Comparison of ENCODE assay signal across 8 cellular contexts in genomic region chr7:70647801-70648491, GRCh38.
A peak's percentile ranks its signal among the peaks of the same experiment; 100 is the strongest.
DNase-seq lines count a peak whose midpoint lies in the region; ATAC-seq and TF ChIP-seq lines count a peak whose summit lies in the region.

No MANE protein-coding gene starts in this region.

- no peaks in the 10 kb centered on the region for H3K9me2 ChIP-seq in OCI-LY7 (ENCODE audit: insufficient read depth, low read length)

- ATAC-seq in GM18867 (IDR thresholded peaks at IDR 0.05; ENCODE audit: unreplicated experiment), result peak; percentile 91
- peak; percentile 91 for ATAC-seq in HG03103 (IDR thresholded peaks at IDR 0.05; ENCODE audit: low read depth, unreplicated experiment)
- peak; percentile 95 for ATAC-seq in activated CD8-positive, alpha-beta T cell treated with anti-CD3 and anti-CD28 coated beads for 36 hours

- POLR2A ChIA-PET in activated CD8-positive, alpha-beta T cell treated with anti-CD3 and anti-CD28 coated beads for 36 hours (lab: Charles Lee), result interaction anchor here (0.7 to 1.5 kb wide), 4 partner anchors 10 to 48 kb away, joined by 3 to 5 read pairs (median 4); no protein-coding TSS in a partner anchor
- POLR2A ChIA-PET in OCI-LY7 (lab: Charles Lee), result no interaction called here

- DNase-seq in activated CD8-positive, alpha-beta T cell treated with anti-CD3 and anti-CD28 coated beads for 36 hours, result peak; percentile 97
- DNase-seq in kidney tubule cell (ENCODE audit: low spot score) (peak; percentile 91), stomach (peak; percentile 40), amniotic stem cell (lab: John Stamatoyannopoulos, UW) (no peak), NCI-H1105 treated with DMSO at 0.1 percent for 48 hours (lab: John Stamatoyannopoulos, UW) (no peak), OCI-LY7 (ENCODE audit: low spot score) (no peak)

- H3K27me3 Mint-ChIP-seq in activated CD8-positive, alpha-beta T cell treated with anti-CD3 and anti-CD28 coated beads for 36 hours, result peaks cover 12% of the 10 kb centered on the region

- H3K4me3 Mint-ChIP-seq in activated CD8-positive, alpha-beta T cell treated with anti-CD3 and anti-CD28 coated beads for 36 hours, result no peak overlapping the region

- no peaks in the 10 kb centered on the region for H3K4me1 ChIP-seq in stomach
- no peaks in the 10 kb centered on the region for H3K4me1 ChIP-seq in OCI-LY7 (ENCODE audit: insufficient read depth, low read length, poor library complexity, severe bottlenecking)

- 82 to 88% (median 84%) methylated on average over 9 of the region's 9 CpGs for WGBS in stomach, 5 donors

- H3K36me3 ChIP-seq in stomach (no peaks in the 10 kb centered on the region), OCI-LY7 (ENCODE audit: insufficient read depth, low read length) (no peaks in the 10 kb centered on the region)

- no peak for TF ChIP-seq CTCF in activated CD8-positive, alpha-beta T cell treated with anti-CD3 and anti-CD28 coated beads for 36 hours (IDR thresholded peaks at IDR 0.05)
- no peak for TF ChIP-seq CTCF in stomach (IDR thresholded peaks at IDR 0.05)
- TF ChIP-seq CTCF in OCI-LY7 (conservative IDR thresholded peaks at IDR 0.05; ENCODE audit: low read length), result no peak

- no peak for TF ChIP-seq EP300 in stomach (IDR thresholded peaks at IDR 0.05)

- H3K9me3 Mint-ChIP-seq in activated CD8-positive, alpha-beta T cell treated with anti-CD3 and anti-CD28 coated beads for 36 hours, result peaks cover 3% of the 10 kb centered on the region

- peak overlapping the region; percentile 48 for H3K27ac Mint-ChIP-seq in activated CD8-positive, alpha-beta T cell treated with anti-CD3 and anti-CD28 coated beads for 36 hours

- no TSS peak for BruUV-seq in OCI-LY7 (replicated peaks; lab: Mats Ljungman, UMichigan)

- H3K9me3 ChIP-seq in stomach (no peaks in the 10 kb centered on the region), OCI-LY7 (ENCODE audit: low read length) (no peaks in the 10 kb centered on the region)

- peaks cover 27% of the 10 kb centered on the region for H3K4me1 Mint-ChIP-seq in activated CD8-positive, alpha-beta T cell treated with anti-CD3 and anti-CD28 coated beads for 36 hours (ENCODE audit: low read depth)

- H3K27ac ChIP-seq in stomach (no peak overlapping the region), OCI-LY7 (ENCODE audit: low read depth, low read length, poor library complexity, severe bottlenecking) (no peak overlapping the region)

- H3K79me2 ChIP-seq in OCI-LY7 (ENCODE audit: insufficient read depth, low read depth, low read length), result no peaks in the 10 kb centered on the region

- H2AFZ ChIP-seq in OCI-LY7 (ENCODE audit: low read length), result no peak overlapping the region

- peaks cover 3% of the 10 kb centered on the region for H3K36me3 Mint-ChIP-seq in activated CD8-positive, alpha-beta T cell treated with anti-CD3 and anti-CD28 coated beads for 36 hours (ENCODE audit: low read depth)

- CTCF ChIA-PET in activated CD8-positive, alpha-beta T cell treated with anti-CD3 and anti-CD28 coated beads for 36 hours (lab: Charles Lee), result interaction anchor here (0.9 to 1.9 kb wide), 3 partner anchors 10 to 51 kb away, joined by 3 to 4 read pairs (median 3); no protein-coding TSS in a partner anchor
- CTCF ChIA-PET in OCI-LY7 (lab: Charles Lee; ENCODE audit: unreplicated experiment), result no interaction called here

- TF ChIP-seq POLR2A in stomach (IDR thresholded peaks at IDR 0.05), result no peak

- intact Hi-C loops in activated CD8-positive, alpha-beta T cell treated with anti-CD3 and anti-CD28 coated beads for 36 hours (cut with micrococcal nuclease), result loop anchor here (5.0 kb wide), 1 partner anchor 34 kb away; no protein-coding TSS in a partner anchor
- intact Hi-C loops in stomach (cut with DNase I; ENCODE audit: low total_unique reads), result no loop called here
- intact Hi-C loops in OCI-LY7 (cut with micrococcal nuclease; ENCODE audit: unreplicated experiment), result no loop called here

- H3K4me3 ChIP-seq in stomach, result no peak overlapping the region
- no peak overlapping the region for H3K4me3 ChIP-seq in OCI-LY7 (ENCODE audit: low read depth, low read length, poor library complexity, severe bottlenecking)

- H3K4me2 ChIP-seq in OCI-LY7 (ENCODE audit: low read length), result no peak overlapping the region

- no peaks in the 10 kb centered on the region for H4K20me1 ChIP-seq in OCI-LY7 (ENCODE audit: insufficient read depth, low read length)

- H3K27me3 ChIP-seq in stomach, result no peaks in the 10 kb centered on the region

Comparison
In these comparisons a context has a peak if more than half of its experiments do, and no peak if none do; other contexts are left out.
1. DNase-seq: peak in activated CD8-positive, alpha-beta T cell treated with anti-CD3 and anti-CD28 coated beads for 36 hours (single experiment), kidney tubule cell (single experiment) and stomach (single experiment); none in amniotic stem cell (single experiment), NCI-H1105 treated with DMSO at 0.1 percent for 48 hours (single experiment) and OCI-LY7 (single experiment).
2. Peak in every context shown above with its lines, with median percentiles within 50 percentile points of each other: ATAC-seq.